ENCODE assay signal across 8 cellular contexts in the genomic region with DNA sequence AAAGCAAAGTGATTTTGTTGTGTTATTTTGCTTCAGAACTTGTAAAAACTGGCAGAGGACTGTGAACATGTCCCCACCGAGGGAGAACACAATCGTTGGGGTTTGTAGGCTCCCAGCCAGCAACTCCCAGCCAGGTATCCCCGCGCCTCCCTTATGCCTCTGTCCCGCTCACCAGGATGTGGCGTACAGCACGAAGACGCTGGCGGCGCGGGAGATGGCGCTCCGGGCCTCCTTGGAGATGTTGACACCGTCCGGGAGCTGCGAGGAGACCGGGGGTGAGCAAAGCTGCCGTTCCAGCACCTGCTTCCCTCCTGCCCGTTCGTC. TPM values are rescaled to one million over a fixed set of nuclear protein-coding genes. Genes with fewer than 3 reads are reported as not detected.
DNase-seq lines count a peak whose midpoint lies in the region; ATAC-seq and TF ChIP-seq lines count a peak whose summit lies in the region.

No MANE protein-coding gene starts in this region.

- no peak for TF ChIP-seq CTCF in AG10803 (conservative IDR thresholded peaks at IDR 0.05; ENCODE audit: low read length)
- no peak for TF ChIP-seq CTCF in HFF-Myc (IDR thresholded peaks at IDR 0.05; ENCODE audit: low read depth, low read length, missing control alignments)
- TF ChIP-seq CTCF in WTC11 (IDR thresholded peaks at IDR 0.05), result no peak
- TF ChIP-seq CTCF in hepatocyte (IDR thresholded peaks at IDR 0.05; ENCODE audit: poor library complexity), result no peak

- H3K9me3 Mint-ChIP-seq in WTC11, result no peaks in the 10 kb centered on the region

- H3K27ac ChIP-seq in hepatocyte, result peak overlapping the region; percentile 97

- no peaks in the 10 kb centered on the region for H4K20me1 ChIP-seq in hepatocyte (ENCODE audit: insufficient read depth, poor library complexity, severe bottlenecking)

- H3K4me2 ChIP-seq in hepatocyte, result peak overlapping the region; percentile 99

- peak overlapping the region; percentile 87 for H3K4me3 Mint-ChIP-seq in WTC11

- H3K27ac Mint-ChIP-seq in WTC11, result peak overlapping the region; percentile 99

- H2AFZ ChIP-seq in hepatocyte, result peak overlapping the region; percentile 62

- POLR2A ChIA-PET in WTC11 (lab: Charles Lee), result interaction anchor here (0.5 to 2.3 kb wide), 10 partner anchors 33 to 197 kb away, joined by 3 to 7 read pairs (median 4); a partner anchor contains a TSS

- no peaks in the 10 kb centered on the region for H3K9me3 ChIP-seq in hepatocyte (ENCODE audit: low read depth)

- H3K79me2 ChIP-seq in hepatocyte, result peaks cover 18% of the 10 kb centered on the region

- H3K36me3 Mint-ChIP-seq in WTC11, result peaks cover 27% of the 10 kb centered on the region

- ATAC-seq in WTC11, result peak; percentile 4
- ATAC-seq in stimulated activated naive CD8-positive, alpha-beta T cell treated with anti-CD3 and anti-CD28 coated beads, Interleukin-15, Interleukin-2, amounts not matched to agents 100 U/mL and 50 U/mL, for 24 hours, result peak; percentile 2
- no peak for ATAC-seq in HG03378 (IDR thresholded peaks at IDR 0.05; ENCODE audit: unreplicated experiment)

- no peak for DNase-seq in AG10803 (ENCODE audit: low read depth)
- no peak for DNase-seq in HFF-Myc (ENCODE audit: extremely low read depth, low read depth)
- no peak for DNase-seq in WTC11 (ENCODE audit: low spot score)
- no peak for DNase-seq in hepatocyte (ENCODE audit: low spot score)
- DNase-seq in stimulated activated naive CD8-positive, alpha-beta T cell treated with anti-CD3 and anti-CD28 coated beads, Interleukin-15, Interleukin-2, amounts not matched to agents 100 U/mL and 50 U/mL, for 24 hours, result no peak
- no peak for DNase-seq in retina
- no peak for DNase-seq in NCI-H748 treated with DMSO at 0.1 percent for 48 hours (lab: John Stamatoyannopoulos, UW)

- H3K4me3 ChIP-seq in AG10803 (ENCODE audit: low read length) (peak overlapping the region; percentile 96), HFF-Myc (replicated peaks; ENCODE audit: low read depth, low read length) (peak overlapping the region; percentile 96), hepatocyte (peak overlapping the region; percentile 30)

- H3K27me3 Mint-ChIP-seq in WTC11 (ENCODE audit: low read depth), result no peaks in the 10 kb centered on the region

- no peaks in the 10 kb centered on the region for H3K36me3 ChIP-seq in hepatocyte (replicated peaks; ENCODE audit: insufficient read depth, low read depth)

- no peaks in the 10 kb centered on the region for H3K27me3 ChIP-seq in hepatocyte

- under 1% methylated on average over 20 of the region's 20 CpGs for WGBS in hepatocyte (ENCODE audit: low lambda C conversion rate, missing lambda C conversion rate)

- H3K9me2 ChIP-seq in hepatocyte (replicated peaks; ENCODE audit: insufficient read depth), result no peaks in the 10 kb centered on the region

- H3K4me1 Mint-ChIP-seq in WTC11, result peaks cover 18% of the 10 kb centered on the region

- CTCF ChIA-PET in WTC11 (lab: Charles Lee), result interaction anchor here (0.8 to 2.7 kb wide), 19 partner anchors 8 to 248 kb away, joined by 3 to 13 read pairs (median 4); a partner anchor contains a TSS

- no peaks in the 10 kb centered on the region for H3K4me1 ChIP-seq in hepatocyte (ENCODE audit: insufficient read depth)

TF ChIP-seq in WTC11, 78 proteins besides CTCF, POLR2A, EP300 and RAD21:
- TF ChIP-seq ESRRA (CRISPR knock-in tag; IDR thresholded peaks at IDR 0.05; ENCODE audit: borderline replicate concordance) (0 out of 2 replicates have a peak, but pooled peaks have one; percentile 25), ZNF121 (CRISPR knock-in tag; IDR thresholded peaks at IDR 0.05) (no peak), TEAD1 (CRISPR knock-in tag; IDR thresholded peaks at IDR 0.05) (0 out of 2 replicates have a peak, but pooled peaks have one; percentile 10), TEAD4 (CRISPR knock-in tag; IDR thresholded peaks at IDR 0.05) (no peak), ZNF416 (CRISPR knock-in tag; IDR thresholded peaks at IDR 0.05) (0 out of 2 replicates have a peak, but pooled peaks have one; percentile 10), RORB (CRISPR knock-in tag; IDR thresholded peaks at IDR 0.05) (no peak), ZNF396 (CRISPR knock-in tag; IDR thresholded peaks at IDR 0.05; ENCODE audit: borderline replicate concordance) (no peak), SOX15 (CRISPR knock-in tag; IDR thresholded peaks at IDR 0.05) (no peak), RELA (CRISPR knock-in tag; IDR thresholded peaks at IDR 0.05; ENCODE audit: borderline replicate concordance) (no peak), FOXJ3 (CRISPR knock-in tag; IDR thresholded peaks at IDR 0.05; ENCODE audit: borderline replicate concordance) (no peak), MXD4 (CRISPR knock-in tag; IDR thresholded peaks at IDR 0.05; ENCODE audit: borderline replicate concordance) (no peak)
- TF ChIP-seq, protein P1, sequence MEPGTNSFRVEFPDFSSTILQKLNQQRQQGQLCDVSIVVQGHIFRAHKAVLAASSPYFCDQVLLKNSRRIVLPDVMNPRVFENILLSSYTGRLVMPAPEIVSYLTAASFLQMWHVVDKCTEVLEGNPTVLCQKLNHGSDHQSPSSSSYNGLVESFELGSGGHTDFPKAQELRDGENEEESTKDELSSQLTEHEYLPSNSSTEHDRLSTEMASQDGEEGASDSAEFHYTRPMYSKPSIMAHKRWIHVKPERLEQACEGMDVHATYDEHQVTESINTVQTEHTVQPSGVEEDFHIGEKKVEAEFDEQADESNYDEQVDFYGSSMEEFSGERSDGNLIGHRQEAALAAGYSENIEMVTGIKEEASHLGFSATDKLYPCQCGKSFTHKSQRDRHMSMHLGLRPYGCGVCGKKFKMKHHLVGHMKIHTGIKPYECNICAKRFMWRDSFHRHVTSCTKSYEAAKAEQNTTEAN (CRISPR knock-in tag; IDR thresholded peaks at IDR 0.05), result 0 out of 2 replicates have a peak, but pooled peaks have one; percentile 22
- TF ChIP-seq, protein P2, sequence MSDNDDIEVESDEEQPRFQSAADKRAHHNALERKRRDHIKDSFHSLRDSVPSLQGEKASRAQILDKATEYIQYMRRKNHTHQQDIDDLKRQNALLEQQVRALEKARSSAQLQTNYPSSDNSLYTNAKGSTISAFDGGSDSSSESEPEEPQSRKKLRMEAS (CRISPR knock-in tag; IDR thresholded peaks at IDR 0.05), result no peak
- TF ChIP-seq, protein P3, sequence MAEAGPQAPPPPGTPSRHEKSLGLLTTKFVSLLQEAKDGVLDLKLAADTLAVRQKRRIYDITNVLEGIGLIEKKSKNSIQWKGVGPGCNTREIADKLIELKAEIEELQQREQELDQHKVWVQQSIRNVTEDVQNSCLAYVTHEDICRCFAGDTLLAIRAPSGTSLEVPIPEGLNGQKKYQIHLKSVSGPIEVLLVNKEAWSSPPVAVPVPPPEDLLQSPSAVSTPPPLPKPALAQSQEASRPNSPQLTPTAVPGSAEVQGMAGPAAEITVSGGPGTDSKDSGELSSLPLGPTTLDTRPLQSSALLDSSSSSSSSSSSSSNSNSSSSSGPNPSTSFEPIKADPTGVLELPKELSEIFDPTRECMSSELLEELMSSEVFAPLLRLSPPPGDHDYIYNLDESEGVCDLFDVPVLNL (CRISPR knock-in tag; IDR thresholded peaks at IDR 0.05; ENCODE audit: borderline replicate concordance, low read depth), result no peak
- TF ChIP-seq, protein P4, sequence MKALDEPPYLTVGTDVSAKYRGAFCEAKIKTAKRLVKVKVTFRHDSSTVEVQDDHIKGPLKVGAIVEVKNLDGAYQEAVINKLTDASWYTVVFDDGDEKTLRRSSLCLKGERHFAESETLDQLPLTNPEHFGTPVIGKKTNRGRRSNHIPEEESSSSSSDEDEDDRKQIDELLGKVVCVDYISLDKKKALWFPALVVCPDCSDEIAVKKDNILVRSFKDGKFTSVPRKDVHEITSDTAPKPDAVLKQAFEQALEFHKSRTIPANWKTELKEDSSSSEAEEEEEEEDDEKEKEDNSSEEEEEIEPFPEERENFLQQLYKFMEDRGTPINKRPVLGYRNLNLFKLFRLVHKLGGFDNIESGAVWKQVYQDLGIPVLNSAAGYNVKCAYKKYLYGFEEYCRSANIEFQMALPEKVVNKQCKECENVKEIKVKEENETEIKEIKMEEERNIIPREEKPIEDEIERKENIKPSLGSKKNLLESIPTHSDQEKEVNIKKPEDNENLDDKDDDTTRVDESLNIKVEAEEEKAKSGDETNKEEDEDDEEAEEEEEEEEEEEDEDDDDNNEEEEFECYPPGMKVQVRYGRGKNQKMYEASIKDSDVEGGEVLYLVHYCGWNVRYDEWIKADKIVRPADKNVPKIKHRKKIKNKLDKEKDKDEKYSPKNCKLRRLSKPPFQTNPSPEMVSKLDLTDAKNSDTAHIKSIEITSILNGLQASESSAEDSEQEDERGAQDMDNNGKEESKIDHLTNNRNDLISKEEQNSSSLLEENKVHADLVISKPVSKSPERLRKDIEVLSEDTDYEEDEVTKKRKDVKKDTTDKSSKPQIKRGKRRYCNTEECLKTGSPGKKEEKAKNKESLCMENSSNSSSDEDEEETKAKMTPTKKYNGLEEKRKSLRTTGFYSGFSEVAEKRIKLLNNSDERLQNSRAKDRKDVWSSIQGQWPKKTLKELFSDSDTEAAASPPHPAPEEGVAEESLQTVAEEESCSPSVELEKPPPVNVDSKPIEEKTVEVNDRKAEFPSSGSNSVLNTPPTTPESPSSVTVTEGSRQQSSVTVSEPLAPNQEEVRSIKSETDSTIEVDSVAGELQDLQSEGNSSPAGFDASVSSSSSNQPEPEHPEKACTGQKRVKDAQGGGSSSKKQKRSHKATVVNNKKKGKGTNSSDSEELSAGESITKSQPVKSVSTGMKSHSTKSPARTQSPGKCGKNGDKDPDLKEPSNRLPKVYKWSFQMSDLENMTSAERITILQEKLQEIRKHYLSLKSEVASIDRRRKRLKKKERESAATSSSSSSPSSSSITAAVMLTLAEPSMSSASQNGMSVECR (CRISPR knock-in tag; IDR thresholded peaks at IDR 0.05; ENCODE audit: borderline replicate concordance), result peak; percentile 41; the same call in 1 of the 2 replicates

RNA-seq across cellular contexts. Expression of a gene that starts 0.6 kb away (rescaled TPM):
- 39.7 to 43.6 TPM (median 42.4 TPM) in 3 replicates for total RNA-seq in WTC11 (2021)
- 32.5 and 35.3 TPM in 2 replicates for total RNA-seq in hepatocyte
- polyA plus RNA-seq in hepatocyte, result 35.1 and 36.8 TPM in 2 replicates

RNA-seq across cellular contexts. Expression of a gene that starts 0.7 kb away (rescaled TPM):
- total RNA-seq in WTC11 (2021) (0.28 to 0.46 TPM (median 0.30 TPM) in 3 replicates), hepatocyte (0.36 and 0.53 TPM in 2 replicates)
- polyA plus RNA-seq in hepatocyte, result 0.07 and 0.69 TPM in 2 replicates

RNA-seq across cellular contexts. Expression of a gene that starts 8.8 kb away (rescaled TPM):
- total RNA-seq in WTC11 (2021), result 14.7 to 15.9 TPM (median 15.5 TPM) in 3 replicates
- total RNA-seq in hepatocyte, result 27.1 and 27.8 TPM in 2 replicates
- 31.5 and 43.8 TPM in 2 replicates for polyA plus RNA-seq in hepatocyte

RNA-seq across cellular contexts. Expression of a gene that starts 33.1 kb away (rescaled TPM):
- total RNA-seq in WTC11 (2021), result 15.7 to 17.2 TPM (median 16.6 TPM) in 3 replicates
- 96.8 and 98.7 TPM in 2 replicates for total RNA-seq in hepatocyte
- 94.9 and 110 TPM in 2 replicates for polyA plus RNA-seq in hepatocyte

RNA-seq across cellular contexts. Expression of a gene that starts 53.7 kb away (rescaled TPM):
- 15.0 to 17.2 TPM (median 16.6 TPM) in 3 replicates for total RNA-seq in WTC11 (2021)
- total RNA-seq in hepatocyte, result 47.0 and 48.0 TPM in 2 replicates
- polyA plus RNA-seq in hepatocyte, result 62.7 and 78.2 TPM in 2 replicates

Comparison
In these comparisons a context has a peak if more than half of its experiments do, and no peak if none do; other contexts are left out.
1. H3K4me3 ChIP-seq: peak in every context shown above with its lines; median percentile 96 in AG10803; 96 in HFF-Myc; 30 in hepatocyte.